Comparison of ENCODE assay signal across 7 cellular contexts in genomic region chr15:87429754-87430153, GRCh38.
"Had no signal": no experiment of that assay in that cellular context is flagged by ENCODE, and none has a peak within 500 bp of the region (broad histone marks: within the 10 kb centered on the region; RNA-seq: fewer than 3 reads in every experiment).

No MANE protein-coding gene starts in this region.

- H3K27ac ChIP-seq: HL-60, KMS-11 had no signal

- H3K9ac ChIP-seq: KMS-11 had no signal

- H3K4me2 ChIP-seq: KMS-11 had no signal

- ATAC-seq: K562 had no signal

- DNase-seq: IMR-90, KBM-7, KG1 had no signal

- H3K4me3 ChIP-seq: K562 had no signal

- FAIRE-seq: HTR-8/SVneo, K562 had no signal
